8 cellular contexts compared by ENCODE assay signal in the genomic region with DNA sequence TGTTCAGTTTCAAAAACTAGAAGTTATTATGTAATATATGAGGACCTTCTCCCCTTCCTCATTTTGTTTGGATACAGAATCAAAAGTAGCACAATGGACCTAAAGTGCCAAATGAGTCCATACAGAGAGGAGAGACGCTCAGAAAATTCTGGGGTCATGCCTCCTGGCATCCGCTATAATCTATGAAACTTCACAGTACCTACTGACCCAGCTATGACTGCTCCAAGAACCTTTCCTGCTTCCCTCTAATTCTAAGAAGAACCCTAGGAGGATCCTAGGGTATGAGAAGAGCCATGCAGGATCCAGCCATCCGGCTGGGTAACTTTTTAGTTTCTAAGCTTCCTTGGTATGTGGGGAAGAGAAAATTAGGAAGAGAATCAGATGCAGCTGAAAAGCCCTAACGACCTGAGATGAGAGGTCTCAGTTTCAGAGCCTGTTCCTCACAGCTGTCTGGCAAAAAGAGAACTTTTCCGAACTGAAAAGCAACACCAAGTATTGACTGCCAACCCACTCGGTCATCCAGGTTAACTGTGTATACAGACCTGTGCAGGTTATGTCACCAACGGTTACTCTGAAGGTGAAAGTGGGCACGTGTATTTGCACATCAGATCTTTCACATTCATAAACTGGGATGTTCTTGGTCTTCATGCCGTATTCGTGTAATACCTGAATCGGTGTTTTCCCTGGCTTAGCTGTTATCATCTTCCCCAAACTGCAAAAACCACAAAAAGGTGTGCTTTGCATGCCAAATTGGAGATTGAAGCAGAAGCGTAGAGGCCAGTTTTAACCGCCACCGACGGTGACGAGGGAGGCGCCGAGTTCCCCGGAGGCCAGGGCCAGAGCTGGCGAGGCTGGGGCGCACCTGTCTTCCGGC. TPM values are rescaled to one million over a fixed set of nuclear protein-coding genes. Genes with fewer than 3 reads are reported as not detected.
A peak's percentile ranks its signal among the peaks of the same experiment; 100 is the strongest.
DNase-seq lines count a peak whose midpoint lies in the region; ATAC-seq and TF ChIP-seq lines count a peak whose summit lies in the region.

No MANE protein-coding gene starts in this region.

- H3K27ac ChIP-seq in GM23248 (peak overlapping the region; percentile 98), KOPT-K1 (ENCODE audit: low read depth, low read length, poor library complexity, severe bottlenecking) (peak overlapping the region; percentile 95), brain microvascular endothelial cell (peak overlapping the region; percentile 95), transverse colon (peak overlapping the region; percentile 95 to 100 (median 96))

- in situ Hi-C loops in GM23248 (cut with MboI) = no loop called here
- in situ Hi-C loops in brain microvascular endothelial cell (cut with HindIII; ENCODE audit: low pct_ligation_motif_present, low sequenced_read_pairs) = no loop called here
- in situ Hi-C loops in transverse colon (cut with MboI; ENCODE audit: low pct_ligation_motif_present in 1 of 4, low pct_unique_long_range_greater_than_20kb in 1 of 4, low sequenced_read_pairs in 3 of 4) = no loop called here

- peak overlapping the region; percentile 98 for H3K9ac ChIP-seq in GM23248

- intact Hi-C loops in activated CD4-positive, alpha-beta T cell treated with anti-CD3 and anti-CD28 coated beads for 36 hours (cut with DNase I, micrococcal nuclease) = loop anchor here (1.0 to 2.0 kb wide), 7 partner anchors 36 to 1237 kb away; a partner anchor contains a TSS
- intact Hi-C loops in transverse colon (cut with DNase I; ENCODE audit: low total_unique reads) = loop anchor here (2.0 to 5.0 kb wide), 2 partner anchors 29 to 668 kb away; a partner anchor contains a TSS

- H3K4me2 ChIP-seq in GM23248 (ENCODE audit: unreplicated experiment) = peak overlapping the region; percentile 82

- H3K27ac Mint-ChIP-seq in activated CD4-positive, alpha-beta T cell treated with anti-CD3 and anti-CD28 coated beads for 36 hours = peak overlapping the region; percentile 90

- no peak for DNase-seq in activated CD4-positive, alpha-beta T cell treated with anti-CD3 and anti-CD28 coated beads for 36 hours
- no peak for DNase-seq in activated CD4-positive, alpha-beta T cell treated with anti-CD3 and anti-CD28 coated beads for 48 hours
- DNase-seq in GM23248 = peak; percentile 40
- DNase-seq in brain microvascular endothelial cell = no peak
- DNase-seq in lung microvascular endothelial cell (ENCODE audit: low read depth in 2 of 2) = peak; percentile 7 to 22
- DNase-seq in transverse colon = peak; percentile 20
- DNase-seq in KG1 (lab: John Stamatoyannopoulos, UW) = no peak

- 6% methylated on average over 22 of the region's 22 CpGs for WGBS in GM23248 (ENCODE audit: low coverage in 1 of 2, low lambda C conversion rate in 2 of 2, missing lambda C conversion rate in 2 of 2), 2 experiments
- WGBS in transverse colon (ENCODE audit: low coverage in 1 of 2), 2 donors = 4 to 7% methylated on average over 8 to 22 of the region's 22 CpGs

- H3K27me3 Mint-ChIP-seq in activated CD4-positive, alpha-beta T cell treated with anti-CD3 and anti-CD28 coated beads for 36 hours = no peaks in the 10 kb centered on the region

- H3K9me3 ChIP-seq in GM23248 (ENCODE audit: low read depth) (no peaks in the 10 kb centered on the region), KOPT-K1 (ENCODE audit: insufficient read depth, low read length, poor library complexity, severe bottlenecking) (no peaks in the 10 kb centered on the region), transverse colon (no peaks in the 10 kb centered on the region)

- peaks cover 29% of the 10 kb centered on the region for H3K4me1 Mint-ChIP-seq in activated CD4-positive, alpha-beta T cell treated with anti-CD3 and anti-CD28 coated beads for 36 hours

- peaks cover 24% of the 10 kb centered on the region; the same call in 1 of the 2 replicates for H3K36me3 ChIP-seq in GM23248 (ENCODE audit: low read depth)
- H3K36me3 ChIP-seq in KOPT-K1 (ENCODE audit: insufficient read depth, low read length) = peaks cover 46% of the 10 kb centered on the region
- H3K36me3 ChIP-seq in brain microvascular endothelial cell (replicated peaks) = peaks cover 20% of the 10 kb centered on the region
- H3K36me3 ChIP-seq in transverse colon = peaks cover 0 to 18% (median 6%) of the 10 kb centered on the region in 4 donors

- no peaks in the 10 kb centered on the region for H3K9me2 ChIP-seq in GM23248 (ENCODE audit: insufficient read depth)

- no peaks in the 10 kb centered on the region for H3K9me3 Mint-ChIP-seq in activated CD4-positive, alpha-beta T cell treated with anti-CD3 and anti-CD28 coated beads for 36 hours (ENCODE audit: low read depth)

- peaks cover 7% of the 10 kb centered on the region; the same call in 1 of the 2 replicates for H3K4me1 ChIP-seq in GM23248 (ENCODE audit: insufficient read depth)
- H3K4me1 ChIP-seq in transverse colon = peaks cover 6 to 31% (median 22%) of the 10 kb centered on the region in 4 donors

- peak overlapping the region; percentile 77 for H2AFZ ChIP-seq in GM23248

- H3F3A ChIP-seq in GM23248 (ENCODE audit: insufficient read depth) = no peaks in the 10 kb centered on the region

- TF ChIP-seq EP300 in transverse colon (IDR thresholded peaks at IDR 0.05; ENCODE audit: low read depth) = no peak

- H3K4me3 ChIP-seq in GM23248 = peak overlapping the region; percentile 89
- peak overlapping the region; percentile 81 for H3K4me3 ChIP-seq in brain microvascular endothelial cell (ENCODE audit: low read depth, low read length)
- H3K4me3 ChIP-seq in transverse colon = peak overlapping the region; percentile 53 to 99 (median 82)

- peak overlapping the region; percentile 88 for H3K4me3 Mint-ChIP-seq in activated CD4-positive, alpha-beta T cell treated with anti-CD3 and anti-CD28 coated beads for 36 hours

- H3K36me3 Mint-ChIP-seq in activated CD4-positive, alpha-beta T cell treated with anti-CD3 and anti-CD28 coated beads for 36 hours (ENCODE audit: low read depth) = peaks cover 35% of the 10 kb centered on the region

- H4K20me1 ChIP-seq in GM23248 (ENCODE audit: insufficient read depth) = no peaks in the 10 kb centered on the region

- CTCF ChIA-PET in activated CD4-positive, alpha-beta T cell treated with anti-CD3 and anti-CD28 coated beads for 36 hours (lab: Charles Lee) = interaction anchor here (0.8 to 1.5 kb wide), 6 partner anchors 30 to 338 kb away, joined by 3 to 7 read pairs (median 4); a partner anchor contains a TSS

- H3K27me3 ChIP-seq in GM23248 (replicated peaks; ENCODE audit: insufficient read depth) (no peaks in the 10 kb centered on the region), brain microvascular endothelial cell (replicated peaks) (no peaks in the 10 kb centered on the region), transverse colon (no peaks in the 10 kb centered on the region)

- TF ChIP-seq POLR2A in transverse colon (IDR thresholded peaks at IDR 0.05) = no peak

- POLR2A ChIA-PET in activated CD4-positive, alpha-beta T cell treated with anti-CD3 and anti-CD28 coated beads for 36 hours (lab: Charles Lee) = interaction anchor here (1.1 to 1.6 kb wide), 2 partner anchors 36 to 81 kb away, joined by 3 to 4 read pairs; no protein-coding TSS in a partner anchor

- peaks cover 53% of the 10 kb centered on the region for H3K79me2 ChIP-seq in GM23248 (ENCODE audit: insufficient read depth)

- TF ChIP-seq CTCF in brain microvascular endothelial cell (IDR thresholded peaks at IDR 0.05; ENCODE audit: low read depth, low read length, missing control alignments) (no peak), transverse colon (IDR thresholded peaks at IDR 0.05) (no peak)

- no peak for ATAC-seq in activated CD4-positive, alpha-beta T cell treated with anti-CD3 and anti-CD28 coated beads for 36 hours

RNA-seq across cellular contexts. Expression of a gene that starts 1.0 kb away (rescaled TPM):
- 10 to 100 TPM; 63.5 to 65.1 TPM for total RNA-seq in activated CD4-positive, alpha-beta T cell treated with anti-CD3 and anti-CD28 coated beads for 36 hours
- total RNA-seq in GM23248 (2014; rRNA removed; shearing (Covaris generic)) = 48.8 and 50.0 TPM in 2 replicates
- polyA plus RNA-seq in GM23248 (2016; fragmentation: Nextera tagmentation; extraction: Ambion mirVana) = 64.3 and 64.7 TPM in 2 replicates
- total RNA-seq in lung microvascular endothelial cell (24.4 and 33.3 TPM in 2 replicates), transverse colon (100 to 1,000 TPM in 1 of 4 donors, 10 to 100 TPM in 3; 35.6 to 317 (median 56.9) TPM)

RNA-seq across cellular contexts. Expression of a gene that starts 1.2 kb away (rescaled TPM):
- total RNA-seq in activated CD4-positive, alpha-beta T cell treated with anti-CD3 and anti-CD28 coated beads for 36 hours = 1 to 10 TPM; 1.9 to 2.4 TPM
- total RNA-seq in GM23248 (2014; rRNA removed; shearing (Covaris generic)) = 0.97 and 1.9 TPM in 2 replicates
- 1.3 and 1.6 TPM in 2 replicates for polyA plus RNA-seq in GM23248 (2016; fragmentation: Nextera tagmentation; extraction: Ambion mirVana)
- total RNA-seq in lung microvascular endothelial cell (0.20 and 0.44 TPM in 2 replicates), transverse colon (1 to 10 TPM in 2 of 4 donors, not detected in 2; 1.6 to 3.2 TPM)

RNA-seq across cellular contexts. Expression of a gene that starts 28.5 kb away (rescaled TPM):
- total RNA-seq in activated CD4-positive, alpha-beta T cell treated with anti-CD3 and anti-CD28 coated beads for 36 hours = 1 to 10 TPM; 3.4 to 4.8 TPM
- total RNA-seq in GM23248 (2014; rRNA removed; shearing (Covaris generic)) = 18.6 and 28.4 TPM in 2 replicates
- 81.1 and 81.2 TPM in 2 replicates for polyA plus RNA-seq in GM23248 (2016; fragmentation: Nextera tagmentation; extraction: Ambion mirVana)
- total RNA-seq in lung microvascular endothelial cell (16.1 and 19.0 TPM in 2 replicates), transverse colon (1 to 10 TPM in 2 of 4 donors, under 1 TPM in 1, not detected in 1; 0.37 to 5.2 (median 2.6) TPM)

RNA-seq across cellular contexts. Expression of a gene that starts 30.3 kb away (rescaled TPM):
- total RNA-seq in activated CD4-positive, alpha-beta T cell treated with anti-CD3 and anti-CD28 coated beads for 36 hours = 10 to 100 TPM; 24.1 to 27.3 TPM
- 5.6 and 9.4 TPM in 2 replicates for total RNA-seq in GM23248 (2014; rRNA removed; shearing (Covaris generic))
- polyA plus RNA-seq in GM23248 (2016; fragmentation: Nextera tagmentation; extraction: Ambion mirVana) = 17.7 and 17.9 TPM in 2 replicates
- 5.2 and 8.7 TPM in 2 replicates for total RNA-seq in lung microvascular endothelial cell
- 10 to 100 TPM in 3 of 4 donors, 1 to 10 TPM in 1; 8.2 to 83.2 (median 11.0) TPM for total RNA-seq in transverse colon

Comparison
In these comparisons a context has a peak if more than half of its experiments do, and no peak if none do; other contexts are left out.
1. DNase-seq: peak in GM23248 (single experiment), lung microvascular endothelial cell (2 of 2) and transverse colon (single experiment); none in activated CD4-positive, alpha-beta T cell treated with anti-CD3 and anti-CD28 coated beads for 36 hours (single experiment), activated CD4-positive, alpha-beta T cell treated with anti-CD3 and anti-CD28 coated beads for 48 hours (single experiment), brain microvascular endothelial cell (single experiment) and KG1 (single experiment).
2. Peak in every context shown above with its lines, with median percentiles within 50 percentile points of each other: H3K27ac ChIP-seq and H3K4me3 ChIP-seq.